In the genomic region with DNA sequence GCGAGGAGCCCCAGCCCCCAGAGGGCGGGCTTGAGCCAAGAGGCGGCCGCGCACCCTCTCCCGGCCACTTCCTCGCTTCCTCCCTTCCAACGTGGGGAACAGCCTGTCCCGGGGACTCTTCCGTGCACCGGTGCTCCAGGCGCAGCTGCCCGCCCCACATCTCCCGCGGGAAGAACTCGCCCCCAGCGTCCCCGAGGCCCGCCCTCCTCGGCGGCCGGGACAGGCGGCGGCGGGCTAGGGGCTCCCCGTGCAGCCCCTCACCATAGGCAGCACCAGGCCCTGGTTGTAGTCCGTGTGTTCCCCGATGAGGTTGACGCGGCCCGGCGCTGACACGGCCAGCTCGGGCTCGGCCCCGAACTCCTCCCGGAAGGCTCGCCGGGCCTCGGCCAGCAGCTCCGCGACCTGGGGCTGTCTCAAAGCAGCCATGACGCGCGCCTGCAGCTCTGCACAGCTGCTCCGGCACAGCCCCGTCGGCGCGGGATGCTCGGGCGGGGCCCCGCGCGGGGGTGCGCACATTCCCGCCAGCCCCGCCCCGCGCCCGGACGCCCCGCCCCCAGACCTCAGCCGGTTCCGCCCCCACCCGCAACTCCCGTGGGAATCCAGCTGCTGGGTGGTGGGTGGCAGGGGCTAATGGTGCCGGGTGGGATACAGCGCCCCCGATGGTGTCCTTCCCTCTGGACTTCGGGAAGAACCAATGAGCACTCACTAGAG, we compare ENCODE assay signal across 9 cellular contexts. TPM values are rescaled to one million over a fixed set of nuclear protein-coding genes. Genes with fewer than 3 reads are reported as not detected.
A peak's percentile ranks its signal among the peaks of the same experiment; 100 is the strongest.
DNase-seq lines count a peak whose midpoint lies in the region; ATAC-seq, FAIRE-seq and TF ChIP-seq lines count a peak whose summit lies in the region.
"Had no signal": no experiment of that assay in that cellular context is flagged by ENCODE, and none has a peak within 500 bp of the region (broad histone marks: within the 10 kb centered on the region; RNA-seq: fewer than 3 reads in every experiment).

A gene (minus strand): TSS at position 482 of the 711 bp plus-strand sequence. CDS start 56 bp downstream, at position 426.

- H4K20me1 ChIP-seq in SK-N-SH (ENCODE audit: insufficient read depth): no peaks in the 10 kb centered on the region

- 2% methylated on average over 43 of the region's 71 CpGs for WGBS in SK-N-SH (ENCODE audit: low lambda C conversion rate)
- WGBS in pancreas, 2 donors: 1% methylated on average over 49 to 71 of the region's 71 CpGs
- under 1% methylated on average over 71 of the region's 71 CpGs for WGBS in urinary bladder

- no peaks in the 10 kb centered on the region for H3K9me3 ChIP-seq in CD4-positive, CD25-positive, alpha-beta regulatory T cell (ENCODE audit: control insufficient read depth in 2 of 2, low read length in 2 of 2)
- H3K9me3 ChIP-seq in SK-N-SH (no peaks in the 10 kb centered on the region), pancreas (no peaks in the 10 kb centered on the region)

- H3K36me3 Mint-ChIP-seq in CD4-positive, CD25-positive, alpha-beta regulatory T cell: no peaks in the 10 kb centered on the region
- no peaks in the 10 kb centered on the region for H3K36me3 Mint-ChIP-seq in activated naive CD8-positive, alpha-beta T cell

- DNase-seq in CD4-positive, CD25-positive, alpha-beta regulatory T cell: peak; percentile 64 to 81 (median 66)
- DNase-seq in HT1080 (ENCODE audit: low read depth): peak; percentile 66
- DNase-seq in SK-N-SH: peak; percentile 98
- DNase-seq in head of caudate nucleus: peak in 41 of 42 donors; percentile 56 to 90 (median 79)
- DNase-seq in pancreas: peak; percentile 68 to 87 (median 75)

- H3K27me3 Mint-ChIP-seq in CD4-positive, CD25-positive, alpha-beta regulatory T cell: peaks cover 4% of the 10 kb centered on the region
- no peaks in the 10 kb centered on the region for H3K27me3 Mint-ChIP-seq in activated naive CD8-positive, alpha-beta T cell

- H3K4me1 ChIP-seq in CD4-positive, CD25-positive, alpha-beta regulatory T cell (ENCODE audit: control insufficient read depth, insufficient read depth, low read length, poor library complexity, severe bottlenecking): peaks cover 19% of the 10 kb centered on the region
- peaks cover 8 to 19% of the 10 kb centered on the region in 2 experiments; a peak in 2 of 4 replicates for H3K4me1 ChIP-seq in SK-N-SH (ENCODE audit: control insufficient read depth in 1 of 2, insufficient read depth in 2 of 2, low read depth in 1 of 2, low read length in 1 of 2)
- H3K4me1 ChIP-seq in pancreas: peaks cover 6 to 15% (median 8%) of the 10 kb centered on the region in 3 donors
- no peaks in the 10 kb centered on the region for H3K4me1 ChIP-seq in urinary bladder (ENCODE audit: insufficient read depth)

- peak within 1 kb of the TSS; percentile 69 for H3K27ac ChIP-seq in CD4-positive, CD25-positive, alpha-beta regulatory T cell (ENCODE audit: insufficient read depth, low read length, poor library complexity, severe bottlenecking)
- H3K27ac ChIP-seq in SK-N-SH (ENCODE audit: low read depth in 2 of 2, low read length in 1 of 2): peak within 1 kb of the TSS; percentile 33 to 44; a peak in 3 of 4 replicates
- H3K27ac ChIP-seq in pancreas: peak within 1 kb of the TSS; percentile 56 to 80 (median 76)
- peak within 1 kb of the TSS; percentile 88 for H3K27ac ChIP-seq in urinary bladder (ENCODE audit: low read depth)

- H3K27ac Mint-ChIP-seq in CD4-positive, CD25-positive, alpha-beta regulatory T cell: peak within 1 kb of the TSS in 2 of 3 donors; percentile 55 to 65
- no peak within 1 kb of the TSS for H3K27ac Mint-ChIP-seq in activated naive CD8-positive, alpha-beta T cell

- H3K27me3 ChIP-seq in CD4-positive, CD25-positive, alpha-beta regulatory T cell (ENCODE audit: control insufficient read depth, insufficient read depth, low read length): no peaks in the 10 kb centered on the region
- no peaks in the 10 kb centered on the region for H3K27me3 ChIP-seq in SK-N-SH (ENCODE audit: insufficient read depth)
- H3K27me3 ChIP-seq in pancreas: no peaks in the 10 kb centered on the region

- peak within 1 kb of the TSS; percentile 99 for H2AFZ ChIP-seq in SK-N-SH (ENCODE audit: low read depth)

- TF ChIP-seq CTCF in SK-N-SH (IDR thresholded peaks at IDR 0.05) (peak; percentile 38), pancreas (IDR thresholded peaks at IDR 0.05) (peak in 2 of 4 donors; percentile 34)

- H3K4me2 ChIP-seq in SK-N-SH: peak within 1 kb of the TSS; percentile 98

- peak within 1 kb of the TSS; percentile 71 for H3K9ac ChIP-seq in SK-N-SH

- H3K9me3 Mint-ChIP-seq in CD4-positive, CD25-positive, alpha-beta regulatory T cell: no peaks in the 10 kb centered on the region
- no peaks in the 10 kb centered on the region for H3K9me3 Mint-ChIP-seq in activated naive CD8-positive, alpha-beta T cell (ENCODE audit: low read depth)

- CTCF ChIA-PET in SK-N-SH (lab: Yijun Ruan, JAX): interaction anchor here (0.8 to 31.4 kb wide), 26 partner anchors 10 to 697 kb away, joined by 3 to 1370 read pairs (median 5); a partner anchor contains a TSS

- ATAC-seq in CD4-positive, CD25-positive, alpha-beta regulatory T cell (ENCODE audit: low read depth in 2 of 2): peak; percentile 91 to 92
- ATAC-seq in GM19328 (IDR thresholded peaks at IDR 0.05; ENCODE audit: unreplicated experiment) (peak; percentile 63), pancreas (peak; percentile 82 to 88 (median 87))

- intact Hi-C loops in head of caudate nucleus (cut with DNase I) (no loop called here), pancreas (cut with DNase I) (no loop called here)

- no peaks in the 10 kb centered on the region for H3K36me3 ChIP-seq in CD4-positive, CD25-positive, alpha-beta regulatory T cell (ENCODE audit: control insufficient read depth, insufficient read depth, low read length)
- H3K36me3 ChIP-seq in SK-N-SH (replicated peaks in 1 of 2; ENCODE audit: control insufficient read depth in 1 of 2, insufficient read depth in 2 of 2, low read length in 1 of 2) (peaks cover 0 to 3% of the 10 kb centered on the region in 2 experiments), pancreas (no peaks in the 10 kb centered on the region), urinary bladder (ENCODE audit: insufficient read depth) (no peaks in the 10 kb centered on the region)

- POLR2A ChIA-PET in SK-N-SH (lab: Yijun Ruan, JAX): interaction anchor here (0.9 to 8.4 kb wide), 9 partner anchors 10 to 65 kb away, joined by 3 to 161 read pairs (median 8); a partner anchor contains a TSS

- H3K4me3 ChIP-seq in CD4-positive, CD25-positive, alpha-beta regulatory T cell (ENCODE audit: low read depth, low read length): peak within 1 kb of the TSS; percentile 32
- peak within 1 kb of the TSS; percentile 58 to 92 for H3K4me3 ChIP-seq in SK-N-SH (ENCODE audit: low read depth in 2 of 2, low read length in 1 of 2)
- H3K4me3 ChIP-seq in pancreas: peak within 1 kb of the TSS; percentile 68 to 75 (median 72)
- peak within 1 kb of the TSS; percentile 66 for H3K4me3 ChIP-seq in urinary bladder (ENCODE audit: low read depth, low read length)

- peaks cover 0 to 29% (median 0%) of the 10 kb centered on the region in 4 donors for H3K4me1 Mint-ChIP-seq in CD4-positive, CD25-positive, alpha-beta regulatory T cell
- peaks cover 14% of the 10 kb centered on the region for H3K4me1 Mint-ChIP-seq in activated naive CD8-positive, alpha-beta T cell (ENCODE audit: low read depth)

- H3K9me2 ChIP-seq in SK-N-SH: no peaks in the 10 kb centered on the region

- no peak for TF ChIP-seq EP300 in SK-N-SH (IDR thresholded peaks at IDR 0.05; ENCODE audit: borderline replicate concordance in 1 of 2, low read depth in 1 of 2, low read length in 1 of 2)

- TF ChIP-seq RAD21 in SK-N-SH (IDR thresholded peaks at IDR 0.05; ENCODE audit: low read length): peak; percentile 49

- H3K79me2 ChIP-seq in SK-N-SH (ENCODE audit: insufficient read depth): no peaks in the 10 kb centered on the region

- no peak for FAIRE-seq in pancreas (lab: Jason Lieb, UNC)
- FAIRE-seq: islet of Langerhans had no signal

- H3F3A ChIP-seq in SK-N-SH (replicated peaks; ENCODE audit: insufficient read depth): peaks cover 20% of the 10 kb centered on the region

- H3K4me3 Mint-ChIP-seq in CD4-positive, CD25-positive, alpha-beta regulatory T cell: peak within 1 kb of the TSS; percentile 60 to 84 (median 76)
- peak within 1 kb of the TSS; percentile 76 for H3K4me3 Mint-ChIP-seq in activated naive CD8-positive, alpha-beta T cell

TF ChIP-seq in SK-N-SH, 30 proteins besides CTCF, POLR2A, EP300 and RAD21 (continues in another document):
- TF ChIP-seq SIN3A (IDR thresholded peaks at IDR 0.05; ENCODE audit: borderline replicate concordance, low read depth, low read length) (0 out of 2 replicates have a peak, but pooled peaks have one; percentile 51), JUND (IDR thresholded peaks at IDR 0.05) (no peak)
- TF ChIP-seq, protein P1, sequence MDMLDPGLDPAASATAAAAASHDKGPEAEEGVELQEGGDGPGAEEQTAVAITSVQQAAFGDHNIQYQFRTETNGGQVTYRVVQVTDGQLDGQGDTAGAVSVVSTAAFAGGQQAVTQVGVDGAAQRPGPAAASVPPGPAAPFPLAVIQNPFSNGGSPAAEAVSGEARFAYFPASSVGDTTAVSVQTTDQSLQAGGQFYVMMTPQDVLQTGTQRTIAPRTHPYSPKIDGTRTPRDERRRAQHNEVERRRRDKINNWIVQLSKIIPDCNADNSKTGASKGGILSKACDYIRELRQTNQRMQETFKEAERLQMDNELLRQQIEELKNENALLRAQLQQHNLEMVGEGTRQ (IDR thresholded peaks at IDR 0.05; ENCODE audit: borderline replicate concordance, low read depth, low read length): no peak

RNA-seq across cellular contexts. Expression of the gene that starts here (rescaled TPM):
- 9.1 TPM for total RNA-seq in CD4-positive, CD25-positive, alpha-beta regulatory T cell
- 10 to 100 TPM; 18.7 to 24.3 (median 21.9) TPM for polyA plus RNA-seq in CD4-positive, CD25-positive, alpha-beta regulatory T cell
- total RNA-seq in HT1080 (2014; rRNA removed; shearing (Covaris generic)): 33.5 and 37.1 TPM in 2 replicates
- 30.7 and 31.7 TPM in 2 replicates for polyA plus RNA-seq in HT1080 (2015; cell fraction: cytosol; rRNA removed)
- polyA plus RNA-seq in HT1080 (2015; cell fraction: nucleus; rRNA removed): 35.0 and 37.3 TPM in 2 replicates
- polyA plus RNA-seq in SK-N-SH (2012; rRNA removed): 36.5 and 39.2 TPM in 2 replicates
- polyA plus RNA-seq in SK-N-SH (2012; cell fraction: cytosol; rRNA removed): 12.4 and 22.4 TPM in 2 replicates
- polyA plus RNA-seq in SK-N-SH (2012; cell fraction: nucleus; rRNA removed): 82.6 and 138 TPM in 2 replicates
- total RNA-seq in pancreas: 10 to 100 TPM; 18.0 to 23.2 (median 19.6) TPM
- polyA plus RNA-seq in pancreas: 10 to 100 TPM; 25.5 to 29.8 TPM
- 11.3 TPM for total RNA-seq in urinary bladder
- 43.0 TPM for polyA plus RNA-seq in urinary bladder

Comparison
In these comparisons a context has a peak if more than half of its experiments do, and no peak if none do; other contexts are left out.
1. Peak in every context shown above with its lines: DNase-seq, ATAC-seq, H3K4me3 ChIP-seq and H3K27ac ChIP-seq.